In genomic region chr7:159026271-159027047, GRCh38 we compare ENCODE assay signal across 14 cellular contexts.
DNase-seq lines count a peak whose midpoint lies in the region; ATAC-seq and TF ChIP-seq lines count a peak whose summit lies in the region.
"Had no signal": no experiment of that assay in that cellular context is flagged by ENCODE, and none has a peak within 500 bp of the region (broad histone marks: within the 10 kb centered on the region; RNA-seq: fewer than 3 reads in every experiment).

No MANE protein-coding gene starts in this region.

- TF ChIP-seq CTCF in type B pancreatic cell (conservative IDR thresholded peaks at IDR 0.05), result no peak

- DNase-seq in stimulated activated CD4-positive, alpha-beta T cell treated with anti-CD3 and anti-CD28 coated beads, Interleukin-1b, Interleukin-23, amount 100 ng/mL, for 48 hours, result peak; percentile 22
- DNase-seq in stimulated activated CD4-positive, alpha-beta T cell treated with anti-CD3 and anti-CD28 coated beads, Interleukin-4, amount 100 ng/mL, for 24 hours, result no peak
- DNase-seq in left lobe of liver (ENCODE audit: low spot score), result peak; percentile 31
- peak; percentile 65 for DNase-seq in type B pancreatic cell (ENCODE audit: extremely low spot score, unreplicated experiment)
- DNase-seq: BE2C; central memory CD4-positive, alpha-beta T cell; IMR-90; NCI-H1436; NCI-H748 treated with DMSO at 0.1 percent for 48 hours; SHP77 had no signal

- H3K9me3 Mint-ChIP-seq in activated naive CD4-positive, alpha-beta T cell treated with anti-CD3 and anti-CD28 coated beads, Interleukin-2, amount 50 U/mL, for 24 hours, result no peaks in the 10 kb centered on the region
- H3K9me3 Mint-ChIP-seq in type B pancreatic cell, result no peaks in the 10 kb centered on the region

- H3K27ac Mint-ChIP-seq in activated naive CD4-positive, alpha-beta T cell treated with anti-CD3 and anti-CD28 coated beads, Interleukin-2, amount 50 U/mL, for 24 hours, result no peak overlapping the region
- H3K27ac Mint-ChIP-seq in type B pancreatic cell, result peak overlapping the region; percentile 89

- H3K4me3 Mint-ChIP-seq in activated naive CD4-positive, alpha-beta T cell treated with anti-CD3 and anti-CD28 coated beads, Interleukin-2, amount 50 U/mL, for 24 hours, result peak overlapping the region; percentile 11
- H3K4me3 Mint-ChIP-seq in type B pancreatic cell, result no peak overlapping the region

- H3K4me1 Mint-ChIP-seq in activated naive CD4-positive, alpha-beta T cell treated with anti-CD3 and anti-CD28 coated beads, Interleukin-2, amount 50 U/mL, for 24 hours, result peaks cover 7% of the 10 kb centered on the region
- H3K4me1 Mint-ChIP-seq in type B pancreatic cell (ENCODE audit: unreplicated experiment), result peaks cover 28% of the 10 kb centered on the region

- H3K27me3 Mint-ChIP-seq in activated naive CD4-positive, alpha-beta T cell treated with anti-CD3 and anti-CD28 coated beads, Interleukin-2, amount 50 U/mL, for 24 hours, result peaks cover 10% of the 10 kb centered on the region
- peaks cover 10% of the 10 kb centered on the region for H3K27me3 Mint-ChIP-seq in type B pancreatic cell

- ATAC-seq in left lobe of liver (no peak), GM19324 (IDR thresholded peaks at IDR 0.05; ENCODE audit: low FRiP score, unreplicated experiment) (no peak), GM21529 (IDR thresholded peaks at IDR 0.05; ENCODE audit: unreplicated experiment) (no peak), HG03378 (IDR thresholded peaks at IDR 0.05; ENCODE audit: unreplicated experiment) (no peak)

- no peaks in the 10 kb centered on the region for H3K36me3 Mint-ChIP-seq in activated naive CD4-positive, alpha-beta T cell treated with anti-CD3 and anti-CD28 coated beads, Interleukin-2, amount 50 U/mL, for 24 hours
- no peaks in the 10 kb centered on the region for H3K36me3 Mint-ChIP-seq in type B pancreatic cell
